1 cellular context compared by ENCODE assay signal in the genomic region with DNA sequence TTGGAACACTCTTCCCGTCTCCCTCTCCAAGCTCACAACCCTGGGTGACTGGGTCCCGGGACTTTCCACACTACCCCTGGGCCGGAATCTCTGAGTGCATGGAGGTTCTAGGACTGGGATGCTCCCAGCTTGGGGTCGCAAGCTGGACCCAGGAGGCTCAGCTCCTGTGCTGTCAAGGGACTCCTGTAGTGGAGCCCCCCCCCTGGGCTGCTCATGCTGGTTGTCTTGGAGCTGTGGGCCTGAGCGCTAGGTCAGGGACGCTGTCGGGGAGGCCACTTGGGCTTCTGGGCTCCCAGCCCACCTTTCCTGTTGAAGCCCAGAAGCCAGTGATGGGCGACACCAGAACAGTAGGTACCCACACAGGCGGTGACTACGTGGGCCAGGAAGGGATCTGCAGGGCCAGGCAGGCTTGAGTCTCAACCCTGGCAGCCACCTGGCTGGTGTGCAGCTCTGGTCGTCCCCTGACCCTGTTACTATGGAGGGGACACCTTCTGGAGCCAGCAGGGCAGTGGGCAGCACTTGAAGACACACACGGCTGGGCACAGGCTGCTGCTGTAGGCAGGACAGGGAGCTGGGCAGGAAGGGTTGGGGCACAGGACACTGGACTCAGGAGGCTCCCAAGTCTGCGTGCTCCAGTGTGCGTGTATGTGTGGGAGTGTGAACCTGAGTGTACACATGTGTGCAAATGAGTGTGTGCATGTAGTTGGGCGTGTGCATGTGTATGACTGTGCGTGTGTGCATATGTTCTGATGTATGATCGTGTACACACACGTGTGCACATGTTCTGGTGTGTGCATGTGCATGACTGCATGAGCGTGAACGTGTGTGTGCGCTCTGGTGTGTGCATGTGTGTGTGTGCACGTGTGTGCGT.
TF ChIP-seq lines count a peak whose summit lies in the region.

No MANE protein-coding gene starts in this region.

TF ChIP-seq in HepG2, 621 proteins besides CTCF, POLR2A, EP300 and RAD21:
- TF ChIP-seq ZSCAN25 (CRISPR knock-in tag; IDR thresholded peaks at IDR 0.05): 0 out of 2 replicates have a peak, but pooled peaks have one; percentile 13
- no peak for TF ChIP-seq MED13 (CRISPR knock-in tag; IDR thresholded peaks at IDR 0.05)
- no peak for TF ChIP-seq RBM22 (optimal IDR thresholded peaks at IDR 0.05; ENCODE audit: low read length)
- TF ChIP-seq TGIF2 (CRISPR knock-in tag; IDR thresholded peaks at IDR 0.05): no peak
TF ChIP-seq in HepG2: peak in this region for 1.
